19 cellular contexts compared by ENCODE assay signal in the genomic region with DNA sequence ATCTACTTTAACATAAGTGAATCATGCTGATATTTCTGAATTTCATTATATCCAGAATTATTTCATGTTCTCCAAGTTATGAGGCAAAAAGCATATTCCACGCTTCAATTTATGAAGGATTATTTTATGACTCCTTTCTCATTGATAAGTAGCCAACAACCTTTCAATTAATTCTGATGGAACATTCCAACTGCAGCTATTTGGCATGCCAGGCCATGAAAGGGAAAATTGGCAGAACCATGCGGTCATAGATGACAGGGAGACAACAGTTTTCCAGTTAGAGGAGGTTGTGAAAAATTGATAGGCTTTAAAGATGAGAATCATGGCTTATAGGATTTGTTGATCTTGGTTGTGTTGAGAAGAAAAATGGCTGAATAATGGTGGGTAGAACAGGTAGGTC.
DNase-seq lines count a peak whose midpoint lies in the region; ATAC-seq and TF ChIP-seq lines count a peak whose summit lies in the region.
"Had no signal": no experiment of that assay in that cellular context is flagged by ENCODE, and none has a peak within 500 bp of the region (broad histone marks: within the 10 kb centered on the region; RNA-seq: fewer than 3 reads in every experiment).

No MANE protein-coding gene starts in this region.

- H3K4me1 Mint-ChIP-seq in activated CD8-positive, alpha-beta memory T cell treated with anti-CD3 and anti-CD28 coated beads, Interleukin-2, amount 10 ng/mL, durations not matched to agents 7 days and 5 days: peaks cover 70% of the 10 kb centered on the region
- H3K4me1 Mint-ChIP-seq in activated naive CD8-positive, alpha-beta T cell treated with anti-CD3 and anti-CD28 coated beads, Interleukin-2, amount 10 ng/mL, durations not matched to agents 7 days and 5 days: peaks cover 25% of the 10 kb centered on the region
- peaks cover 55 to 60% of the 10 kb centered on the region in 2 donors for H3K4me1 Mint-ChIP-seq in natural killer cell treated with Interleukin-12 subunit alpha and Interleukin-12 subunit beta and Interleukin-15 and Interleukin-18, amount 100 ng/mL, for 72 hours (ENCODE audit: low read depth in 2 of 2)
- H3K4me1 Mint-ChIP-seq in effector memory CD8-positive, alpha-beta T cell (ENCODE audit: low read depth in 2 of 2): peaks cover 29 to 41% of the 10 kb centered on the region in 2 donors
- H3K4me1 Mint-ChIP-seq in glutamatergic neuron (ENCODE audit: low read depth, unreplicated experiment): no peaks in the 10 kb centered on the region

- CTCF ChIA-PET in activated CD8-positive, alpha-beta memory T cell treated with anti-CD3 and anti-CD28 coated beads, Interleukin-2, amount 10 ng/mL, durations not matched to agents 7 days and 5 days (lab: Charles Lee): interaction anchor here (1.2 to 1.3 kb wide), 2 partner anchors 8 to 11 kb away, joined by 3 to 7 read pairs; no protein-coding TSS in a partner anchor

- H3K4me1 ChIP-seq in Loucy (ENCODE audit: insufficient read depth, low read length, poor library complexity, severe bottlenecking): peaks cover 24% of the 10 kb centered on the region

- no peaks in the 10 kb centered on the region; the same call in none of the 2 replicates for H3K36me3 ChIP-seq in Loucy (ENCODE audit: insufficient read depth, low read length)
- H3K36me3 ChIP-seq: MG63 had no signal

- peaks cover 79% of the 10 kb centered on the region for H3K36me3 Mint-ChIP-seq in activated CD8-positive, alpha-beta memory T cell treated with anti-CD3 and anti-CD28 coated beads, Interleukin-2, amount 10 ng/mL, durations not matched to agents 7 days and 5 days
- H3K36me3 Mint-ChIP-seq in activated naive CD8-positive, alpha-beta T cell treated with anti-CD3 and anti-CD28 coated beads, Interleukin-2, amount 10 ng/mL, durations not matched to agents 7 days and 5 days: peaks cover 79% of the 10 kb centered on the region
- peaks cover 64% of the 10 kb centered on the region for H3K36me3 Mint-ChIP-seq in natural killer cell treated with Interleukin-12 subunit alpha and Interleukin-12 subunit beta and Interleukin-15 and Interleukin-18, amount 100 ng/mL, for 72 hours
- H3K36me3 Mint-ChIP-seq in effector memory CD8-positive, alpha-beta T cell (ENCODE audit: insufficient read depth): peaks cover 28% of the 10 kb centered on the region
- H3K36me3 Mint-ChIP-seq in glutamatergic neuron (ENCODE audit: unreplicated experiment): no peaks in the 10 kb centered on the region

- H3F3A ChIP-seq in Loucy (ENCODE audit: low read depth): 0 out of 2 replicates have a peak, but pooled peaks cover 7% of the 10 kb centered on the region

- POLR2A ChIA-PET in activated naive CD8-positive, alpha-beta T cell treated with anti-CD3 and anti-CD28 coated beads, Interleukin-2, amount 10 ng/mL, durations not matched to agents 7 days and 5 days (lab: Charles Lee): interaction anchor here (2.7 kb wide), 1 partner anchor 11 kb away, joined by 16 read pairs; no protein-coding TSS in a partner anchor

- H3K4me3 ChIP-seq in Loucy (ENCODE audit: low read length, poor library complexity, severe bottlenecking): peak overlapping the region; percentile 26
- H3K4me3 ChIP-seq: MG63 had no signal

- no peak for DNase-seq in activated CD8-positive, alpha-beta memory T cell treated with anti-CD3 and anti-CD28 coated beads, Interleukin-2, amount 10 ng/mL, durations not matched to agents 7 days and 5 days
- DNase-seq in activated CD8-positive, alpha-beta memory T cell treated with anti-CD3 and anti-CD28 coated beads, Interleukin-2, amount 50 U/mL, for 48 hours: no peak
- DNase-seq in activated naive CD8-positive, alpha-beta T cell treated with anti-CD3 and anti-CD28 coated beads, Interleukin-2, amount 10 ng/mL, durations not matched to agents 7 days and 5 days: no peak
- DNase-seq in natural killer cell treated with Interleukin-12 subunit alpha and Interleukin-12 subunit beta and Interleukin-15 and Interleukin-18, amount 100 ng/mL, for 72 hours (ENCODE audit: low spot score): no peak
- no peak for DNase-seq in effector memory CD8-positive, alpha-beta T cell
- DNase-seq in SK-N-DZ (ENCODE audit: low spot score) (no peak), glutamatergic neuron (no peak)
- DNase-seq: C1 segment of cervical spinal cord, DMS 273 treated with DMSO at 0.1 percent for 48 hours, MG63, NCI-H1092, NCI-H1694, NCI-H2107, NCI-H345, NCI-H69, SHP77 had no signal

- H3K9me3 Mint-ChIP-seq in activated CD8-positive, alpha-beta memory T cell treated with anti-CD3 and anti-CD28 coated beads, Interleukin-2, amount 10 ng/mL, durations not matched to agents 7 days and 5 days (ENCODE audit: low read depth): peaks cover 5% of the 10 kb centered on the region
- H3K9me3 Mint-ChIP-seq in activated naive CD8-positive, alpha-beta T cell treated with anti-CD3 and anti-CD28 coated beads, Interleukin-2, amount 10 ng/mL, durations not matched to agents 7 days and 5 days: peaks cover 4% of the 10 kb centered on the region
- no peaks in the 10 kb centered on the region for H3K9me3 Mint-ChIP-seq in natural killer cell treated with Interleukin-12 subunit alpha and Interleukin-12 subunit beta and Interleukin-15 and Interleukin-18, amount 100 ng/mL, for 72 hours
- H3K9me3 Mint-ChIP-seq in effector memory CD8-positive, alpha-beta T cell: no peaks in the 10 kb centered on the region
- peaks cover 2% of the 10 kb centered on the region for H3K9me3 Mint-ChIP-seq in glutamatergic neuron (ENCODE audit: unreplicated experiment)

- H3K79me2 ChIP-seq in Loucy (ENCODE audit: insufficient read depth, low read length): peaks cover 21% of the 10 kb centered on the region

- ATAC-seq in activated CD8-positive, alpha-beta memory T cell treated with anti-CD3 and anti-CD28 coated beads, Interleukin-2, amount 10 ng/mL, durations not matched to agents 7 days and 5 days: no peak
- no peak for ATAC-seq in activated naive CD8-positive, alpha-beta T cell treated with anti-CD3 and anti-CD28 coated beads, Interleukin-2, amount 10 ng/mL, durations not matched to agents 7 days and 5 days (ENCODE audit: low read depth)
- ATAC-seq in natural killer cell treated with Interleukin-12 subunit alpha and Interleukin-12 subunit beta and Interleukin-15 and Interleukin-18, amount 100 ng/mL, for 72 hours: no peak
- no peak for ATAC-seq in effector memory CD8-positive, alpha-beta T cell (replicated peaks)
- ATAC-seq: HepG2 had no signal

- H3K27ac Mint-ChIP-seq in activated CD8-positive, alpha-beta memory T cell treated with anti-CD3 and anti-CD28 coated beads, Interleukin-2, amount 10 ng/mL, durations not matched to agents 7 days and 5 days: peak overlapping the region; percentile 39
- peak overlapping the region; percentile 28 for H3K27ac Mint-ChIP-seq in activated naive CD8-positive, alpha-beta T cell treated with anti-CD3 and anti-CD28 coated beads, Interleukin-2, amount 10 ng/mL, durations not matched to agents 7 days and 5 days
- H3K27ac Mint-ChIP-seq in natural killer cell treated with Interleukin-12 subunit alpha and Interleukin-12 subunit beta and Interleukin-15 and Interleukin-18, amount 100 ng/mL, for 72 hours: peak overlapping the region; percentile 13 to 91
- peak overlapping the region in 1 of 2 donors; percentile 3 for H3K27ac Mint-ChIP-seq in effector memory CD8-positive, alpha-beta T cell
- H3K27ac Mint-ChIP-seq in glutamatergic neuron (ENCODE audit: unreplicated experiment): no peak overlapping the region

- H3K9me3 ChIP-seq in Loucy (ENCODE audit: insufficient read depth, low read depth, low read length): peaks cover 2% of the 10 kb centered on the region
- H3K9me3 ChIP-seq: MG63 had no signal

- peak overlapping the region; percentile 15 for H3K4me2 ChIP-seq in Loucy (ENCODE audit: low read depth, low read length, poor library complexity, severe bottlenecking)
- H3K4me2 ChIP-seq: KMS-11 had no signal

- no peaks in the 10 kb centered on the region for H3K27me3 ChIP-seq in Loucy (ENCODE audit: insufficient read depth, low read length, poor library complexity, severe bottlenecking)
- H3K27me3 ChIP-seq: MG63 had no signal

- no peak overlapping the region for H2AFZ ChIP-seq in Loucy (ENCODE audit: low read length)

- TF ChIP-seq CTCF in Loucy (conservative IDR thresholded peaks at IDR 0.05; ENCODE audit: low read length) (no peak), glutamatergic neuron (IDR thresholded peaks at IDR 0.05; ENCODE audit: partially characterized antibody, unreplicated experiment) (no peak)

- H3K4me3 Mint-ChIP-seq in activated CD8-positive, alpha-beta memory T cell treated with anti-CD3 and anti-CD28 coated beads, Interleukin-2, amount 10 ng/mL, durations not matched to agents 7 days and 5 days: no peak overlapping the region
- no peak overlapping the region for H3K4me3 Mint-ChIP-seq in activated naive CD8-positive, alpha-beta T cell treated with anti-CD3 and anti-CD28 coated beads, Interleukin-2, amount 10 ng/mL, durations not matched to agents 7 days and 5 days
- H3K4me3 Mint-ChIP-seq in natural killer cell treated with Interleukin-12 subunit alpha and Interleukin-12 subunit beta and Interleukin-15 and Interleukin-18, amount 100 ng/mL, for 72 hours: peak overlapping the region; percentile 62
- H3K4me3 Mint-ChIP-seq in effector memory CD8-positive, alpha-beta T cell: no peak overlapping the region
- no peak overlapping the region for H3K4me3 Mint-ChIP-seq in glutamatergic neuron (ENCODE audit: unreplicated experiment)

- H3K9me2 ChIP-seq in Loucy (replicated peaks; ENCODE audit: low read depth, low read length): no peaks in the 10 kb centered on the region

- H3K9ac ChIP-seq in Loucy (ENCODE audit: low read depth, low read length, poor library complexity, severe bottlenecking): no peak overlapping the region
- H3K9ac ChIP-seq: KMS-11 had no signal

- no peaks in the 10 kb centered on the region for H3K27me3 Mint-ChIP-seq in activated CD8-positive, alpha-beta memory T cell treated with anti-CD3 and anti-CD28 coated beads, Interleukin-2, amount 10 ng/mL, durations not matched to agents 7 days and 5 days
- H3K27me3 Mint-ChIP-seq in activated naive CD8-positive, alpha-beta T cell treated with anti-CD3 and anti-CD28 coated beads, Interleukin-2, amount 10 ng/mL, durations not matched to agents 7 days and 5 days: no peaks in the 10 kb centered on the region
- no peaks in the 10 kb centered on the region for H3K27me3 Mint-ChIP-seq in natural killer cell treated with Interleukin-12 subunit alpha and Interleukin-12 subunit beta and Interleukin-15 and Interleukin-18, amount 100 ng/mL, for 72 hours
- H3K27me3 Mint-ChIP-seq in effector memory CD8-positive, alpha-beta T cell: no peaks in the 10 kb centered on the region
- no peaks in the 10 kb centered on the region for H3K27me3 Mint-ChIP-seq in glutamatergic neuron (ENCODE audit: unreplicated experiment)

- H4K20me1 ChIP-seq in Loucy (ENCODE audit: insufficient read depth, low read length, poor library complexity, severe bottlenecking): no peaks in the 10 kb centered on the region
